ENCODE assay signal across 12 cellular contexts in genomic region chr17:82750241-82750905, GRCh38. TPM values are rescaled to one million over a fixed set of nuclear protein-coding genes. Genes with fewer than 3 reads are reported as not detected.
DNase-seq lines count a peak whose midpoint lies in the region; ATAC-seq, FAIRE-seq and TF ChIP-seq lines count a peak whose summit lies in the region.
"Had no signal": no experiment of that assay in that cellular context is flagged by ENCODE, and none has a peak within 500 bp of the region (broad histone marks: within the 10 kb centered on the region; RNA-seq: fewer than 3 reads in every experiment).

No MANE protein-coding gene starts in this region.

- H3K4me2 ChIP-seq in mammary epithelial cell (ENCODE audit: insufficient read depth, low read depth, low read length) (no peak overlapping the region), HepG2 (ENCODE audit: low read depth, low read length) (no peak overlapping the region)

- ATAC-seq in activated T-helper 17 cell treated with anti-CD3 and anti-CD28 coated beads, Interleukin-2, amount 50 U/mL, for 72 hours (replicated peaks): no peak
- no peak for ATAC-seq in HepG2
- no peak for ATAC-seq in GM19395 (IDR thresholded peaks at IDR 0.05; ENCODE audit: unreplicated experiment)
- ATAC-seq in activated CD4-positive, CD25-positive, alpha-beta regulatory T cell treated with anti-CD3 and anti-CD28 coated beads, Interleukin-2, amount 50 U/mL, for 24 hours: no peak

- TF ChIP-seq RAD21 in HepG2 (CRISPR knock-in tag; IDR thresholded peaks at IDR 0.05): no peak

- H3K27me3 ChIP-seq in mammary epithelial cell (ENCODE audit: insufficient read depth, low read length) (no peaks in the 10 kb centered on the region), HepG2 (ENCODE audit: control insufficient read depth in 1 of 2, insufficient read depth in 2 of 2, low read length in 2 of 2) (no peaks in the 10 kb centered on the region; a peak in 1 of 5 replicates), testis (no peaks in the 10 kb centered on the region)
- H3K27me3 ChIP-seq: cardiac muscle cell had no signal

- H3K9me3 ChIP-seq in mammary epithelial cell (replicated peaks; ENCODE audit: insufficient read depth, low read length) (peaks cover 3% of the 10 kb centered on the region), HepG2 (ENCODE audit: low read length) (no peaks in the 10 kb centered on the region), testis (no peaks in the 10 kb centered on the region)

- H4K20me1 ChIP-seq in mammary epithelial cell (ENCODE audit: insufficient read depth, low read length): no peaks in the 10 kb centered on the region
- no peaks in the 10 kb centered on the region for H4K20me1 ChIP-seq in HepG2 (ENCODE audit: insufficient read depth, low read length)

- H3K4me3 ChIP-seq in mammary epithelial cell (replicated peaks in 1 of 3; ENCODE audit: insufficient read depth in 1 of 3, low read depth in 2 of 3, low read length in 3 of 3): no peak overlapping the region
- no peak overlapping the region for H3K4me3 ChIP-seq in HepG2 (replicated peaks in 1 of 3; ENCODE audit: insufficient read depth in 1 of 3, low read depth in 2 of 3, low read length in 3 of 3)
- no peak overlapping the region for H3K4me3 ChIP-seq in testis

- dilution Hi-C loops in mammary epithelial cell (cut with HindIII; ENCODE audit: low sequenced_read_pairs): no loop called here

- H3K4me1 ChIP-seq in mammary epithelial cell (ENCODE audit: insufficient read depth, low read length) (peaks cover 11% of the 10 kb centered on the region), HepG2 (ENCODE audit: insufficient read depth, low read length) (peaks cover 22% of the 10 kb centered on the region), testis (peaks cover 15% of the 10 kb centered on the region)

- H3K9me3 Mint-ChIP-seq in MCF 10A (ENCODE audit: unreplicated experiment): no peaks in the 10 kb centered on the region
- H3K9me3 Mint-ChIP-seq in activated T-helper 17 cell treated with anti-CD3 and anti-CD28 coated beads, Interleukin-2, amount 50 U/mL, for 72 hours: no peaks in the 10 kb centered on the region

- TF ChIP-seq POLR2A in HepG2 (IDR thresholded peaks at IDR 0.05; ENCODE audit: insufficient read depth in 1 of 2, low read depth in 2 of 2, low read length in 2 of 2) (no peak; a peak in 1 of 4 replicates), testis (IDR thresholded peaks at IDR 0.05) (no peak), GM12892 (IDR thresholded peaks at IDR 0.05; ENCODE audit: low read depth, low read length) (no peak)

- CTCF ChIA-PET in MCF 10A (lab: Yijun Ruan, JAX): no interaction called here
- CTCF ChIA-PET in mammary epithelial cell (lab: Charles Lee; ENCODE audit: low non-redundant PET): no interaction called here
- CTCF ChIA-PET in HepG2 (lab: Yijun Ruan, JAX; ENCODE audit: low intra/inter-chr PET ratio, low total read pairs): no interaction called here

- BruUV-seq in MCF 10A (replicated peaks; lab: Mats Ljungman, UMichigan) (no TSS peak), mammary epithelial cell (replicated peaks; lab: Mats Ljungman, UMichigan) (no TSS peak), HepG2 (replicated peaks; lab: Mats Ljungman, UMichigan) (no TSS peak)

- intact Hi-C loops in MCF 10A (cut with micrococcal nuclease) (no loop called here), mammary epithelial cell (cut with micrococcal nuclease) (loop anchor here (5.0 kb wide), 2 partner anchors 33 to 53 kb away; partner anchors contain the start of genes FN3KRP and RAB40B), HepG2 (cut with micrococcal nuclease; ENCODE audit: unreplicated experiment) (loop anchor here (5.0 kb wide), 1 partner anchor 33 kb away; the partner anchor contains the start of gene FN3KRP), testis (cut with DNase I; ENCODE audit: low total_unique reads) (no loop called here)

- TF ChIP-seq CTCF in MCF 10A (IDR thresholded peaks at IDR 0.05; ENCODE audit: unreplicated experiment): no peak
- no peak for TF ChIP-seq CTCF in mammary epithelial cell (conservative IDR thresholded peaks at IDR 0.05 in 1 of 2, IDR thresholded peaks at IDR 0.05 in 1 of 2; ENCODE audit: extremely low read depth in 1 of 2, insufficient read depth in 1 of 2, low read depth in 1 of 2, low read length in 2 of 2)
- no peak for TF ChIP-seq CTCF in HepG2 (CRISPR knock-in tag; IDR thresholded peaks at IDR 0.05)
- TF ChIP-seq CTCF in testis (IDR thresholded peaks at IDR 0.05): no peak

- POLR2A ChIA-PET in MCF 10A (lab: Yijun Ruan, JAX) (no interaction called here), HepG2 (lab: Yijun Ruan, JAX) (interaction anchor here (0.9 kb wide), 1 partner anchor 15 kb away, joined by 3 read pairs; the partner anchor contains the start of gene FN3K)

- no peaks in the 10 kb centered on the region for H3K27me3 Mint-ChIP-seq in MCF 10A (ENCODE audit: insufficient read depth, unreplicated experiment)
- H3K27me3 Mint-ChIP-seq in activated T-helper 17 cell treated with anti-CD3 and anti-CD28 coated beads, Interleukin-2, amount 50 U/mL, for 72 hours: no peaks in the 10 kb centered on the region

- no peak overlapping the region for H3K27ac Mint-ChIP-seq in MCF 10A (ENCODE audit: low read depth, unreplicated experiment)
- no peak overlapping the region for H3K27ac Mint-ChIP-seq in activated T-helper 17 cell treated with anti-CD3 and anti-CD28 coated beads, Interleukin-2, amount 50 U/mL, for 72 hours

- no peak overlapping the region for H3K9ac ChIP-seq in mammary epithelial cell (ENCODE audit: insufficient read depth, low read length)
- H3K9ac ChIP-seq in HepG2 (ENCODE audit: insufficient read depth, low read depth, low read length): no peak overlapping the region

- H3K36me3 ChIP-seq in mammary epithelial cell (ENCODE audit: insufficient read depth, low read length): no peaks in the 10 kb centered on the region
- H3K36me3 ChIP-seq in HepG2 (replicated peaks in 1 of 2; ENCODE audit: control insufficient read depth in 1 of 2, insufficient read depth in 2 of 2, low read length in 2 of 2): no peaks in the 10 kb centered on the region; a peak in 2 of 5 replicates
- H3K36me3 ChIP-seq in testis (ENCODE audit: low read depth, missing control alignments): no peaks in the 10 kb centered on the region
- H3K36me3 ChIP-seq: cardiac muscle cell had no signal

- 85% methylated on average over 15 of the region's 40 CpGs for WGBS in mammary epithelial cell (ENCODE audit: low coverage, missing lambda C conversion rate)
- WGBS in HepG2 (ENCODE audit: low lambda C conversion rate): 97% methylated on average over 40 of the region's 40 CpGs
- 67 to 72% methylated on average over 22 to 40 of the region's 40 CpGs for WGBS in testis, 2 donors

- peaks cover 30% of the 10 kb centered on the region for H3K79me2 ChIP-seq in mammary epithelial cell (ENCODE audit: insufficient read depth, low read length)
- H3K79me2 ChIP-seq in HepG2 (ENCODE audit: insufficient read depth, low read length): peaks cover 14% of the 10 kb centered on the region

- no peaks in the 10 kb centered on the region for H3K4me1 Mint-ChIP-seq in MCF 10A (ENCODE audit: insufficient read depth, unreplicated experiment)
- H3K4me1 Mint-ChIP-seq in activated T-helper 17 cell treated with anti-CD3 and anti-CD28 coated beads, Interleukin-2, amount 50 U/mL, for 72 hours: peaks cover 7% of the 10 kb centered on the region

- no peak overlapping the region for H2AFZ ChIP-seq in mammary epithelial cell (ENCODE audit: low read depth, low read length)
- H2AFZ ChIP-seq in HepG2 (ENCODE audit: low read length): no peak overlapping the region

- FAIRE-seq in HepG2 (lab: Jason Lieb, UNC) (no peak), GM12892 (lab: Jason Lieb, UNC) (no peak)

- DNase-seq in MCF 10A (ENCODE audit: unreplicated experiment): no peak
- no peak for DNase-seq in mammary epithelial cell
- no peak for DNase-seq in HepG2 (ENCODE audit: low spot score)
- DNase-seq in testis: peak; percentile 23
- DNase-seq in GM12892 (ENCODE audit: insufficient read length): no peak
- DNase-seq: NCI-H1105; stimulated activated CD4-positive, alpha-beta T cell treated with anti-CD3 and anti-CD28 coated beads, Interleukin-4, amount 100 ng/mL, for 24 hours; stimulated activated naive CD4-positive, alpha-beta T cell treated with Interleukin-2 at 50 U/mL for 16 hours had no signal

- H3K36me3 Mint-ChIP-seq in MCF 10A (ENCODE audit: insufficient read depth, unreplicated experiment): peaks cover 4% of the 10 kb centered on the region
- H3K36me3 Mint-ChIP-seq in activated T-helper 17 cell treated with anti-CD3 and anti-CD28 coated beads, Interleukin-2, amount 50 U/mL, for 72 hours (ENCODE audit: low read depth): peaks cover under 1% of the 10 kb centered on the region

- no peak overlapping the region for H3K27ac ChIP-seq in mammary epithelial cell (ENCODE audit: insufficient read depth, low read depth, low read length)
- peak overlapping the region; percentile 42 for H3K27ac ChIP-seq in HepG2 (ENCODE audit: extremely low read length, insufficient read depth, low read length)
- no peak overlapping the region for H3K27ac ChIP-seq in testis
- H3K27ac ChIP-seq: cardiac muscle cell had no signal

- in situ Hi-C loops in mammary epithelial cell (cut with MboI; ENCODE audit: low sequenced_read_pairs in 2 of 2) (loop anchor here in 1 of 2 donors (10.0 kb wide), 1 partner anchor 96 kb away; no protein-coding TSS in a partner anchor), HepG2 (cut with HindIII; ENCODE audit: extremely low pct_ligation_motif_present, low pct_unique_long_range_greater_than_20kb) (loop anchor here (5.0 kb wide), 1 partner anchor 33 kb away; the partner anchor contains the start of gene FN3KRP)

- H3K4me3 Mint-ChIP-seq in MCF 10A (ENCODE audit: unreplicated experiment): peak overlapping the region; percentile 14
- peak overlapping the region; percentile 42 for H3K4me3 Mint-ChIP-seq in activated T-helper 17 cell treated with anti-CD3 and anti-CD28 coated beads, Interleukin-2, amount 50 U/mL, for 72 hours

- TF ChIP-seq EP300 in HepG2 (IDR thresholded peaks at IDR 0.05; ENCODE audit: low read depth in 2 of 2, low read length in 2 of 2): no peak
- no peak for TF ChIP-seq EP300 in HepG2 (CRISPR knock-in tag; IDR thresholded peaks at IDR 0.05; ENCODE audit: borderline replicate concordance)

RNA-seq across cellular contexts. Expression of gene TBCD, which starts 1.5 kb away (rescaled TPM):
- total RNA-seq in MCF 10A (2022): 66.8 and 76.2 TPM in 2 replicates
- total RNA-seq in mammary epithelial cell: 10 to 100 TPM; 28.7 to 90.9 TPM
- 69.5 TPM for polyA plus RNA-seq in mammary epithelial cell
- 80.5 TPM for polyA minus RNA-seq in mammary epithelial cell
- 100 to 1,000 TPM; 111 to 139 TPM for total RNA-seq in activated T-helper 17 cell treated with anti-CD3 and anti-CD28 coated beads, Interleukin-2, amount 50 U/mL, for 72 hours
- total RNA-seq in HepG2 (2016; rRNA removed; fragmentation: Illumina TruSeq; extraction: Trizol): 33.9 and 49.6 TPM in 2 replicates
- 98.6 and 103 TPM in 2 replicates for total RNA-seq in HepG2 (2016; cell fraction: cytosol; rRNA removed; fragmentation: Illumina TruSeq; extraction: Trizol; ENCODE audit: low read depth)
- total RNA-seq in HepG2 (2016; cell fraction: insoluble cytoplasmic fraction; rRNA removed; fragmentation: Illumina TruSeq; extraction: Trizol): 32.6 and 40.4 TPM in 2 replicates
- 28.6 and 30.6 TPM in 2 replicates for total RNA-seq in HepG2 (2016; cell fraction: membrane; rRNA removed; fragmentation: Illumina TruSeq; extraction: Trizol)
- 44.9 and 51.2 TPM in 2 replicates for total RNA-seq in HepG2 (2016; cell fraction: nucleus; rRNA removed; fragmentation: Illumina TruSeq; extraction: Trizol)
- polyA plus RNA-seq in HepG2 (2011; rRNA removed): 54.8 and 58.7 TPM in 2 replicates
- polyA plus RNA-seq in HepG2 (2011; cell fraction: cytosol; rRNA removed): 29.1 and 46.9 TPM in 2 replicates
- polyA plus RNA-seq in HepG2 (2011; cell fraction: nucleus; rRNA removed): 327 and 449 TPM in 2 replicates
- 37.3 and 41.7 TPM in 2 replicates for polyA plus RNA-seq in HepG2 (2012)
- polyA plus RNA-seq in HepG2 (2016; cell fraction: cytosol; fragmentation: Illumina TruSeq; extraction: Trizol; ENCODE audit: low read depth): 3.7 and 4.9 TPM in 2 replicates
- polyA plus RNA-seq in HepG2 (2016; cell fraction: insoluble cytoplasmic fraction; fragmentation: Illumina TruSeq; extraction: Trizol; ENCODE audit: low read depth): 39.7 and 51.2 TPM in 2 replicates
- 5.6 and 6.8 TPM in 2 replicates for polyA plus RNA-seq in HepG2 (2016; cell fraction: membrane; fragmentation: Illumina TruSeq; extraction: Trizol; ENCODE audit: low read depth)
- polyA plus RNA-seq in HepG2 (2016; cell fraction: nucleus; fragmentation: Illumina TruSeq; extraction: Trizol; ENCODE audit: insufficient read depth, low read depth): 140 and 151 TPM in 2 replicates
- 67.0 and 125 TPM in 2 replicates for polyA minus RNA-seq in HepG2 (2011; rRNA and poly(A)+ RNA removed; ENCODE audit: low replicate concordance)
- 38.0 and 45.2 TPM in 2 replicates for polyA minus RNA-seq in HepG2 (2011; cell fraction: cytosol; rRNA and poly(A)+ RNA removed)
- polyA minus RNA-seq in HepG2 (2011; cell fraction: nucleus; rRNA and poly(A)+ RNA removed): 51.1 and 51.6 TPM in 2 replicates
- total RNA-seq in testis: 100 to 1,000 TPM; 115 to 128 TPM
- 81.2 TPM for polyA plus RNA-seq in testis (ENCODE audit: insufficient read depth, low read depth, low replicate concordance)
- 40.0 TPM for polyA plus RNA-seq in GM12892 (2012; ENCODE audit: missing spikeins)

RNA-seq across cellular contexts. Expression of gene FN3K, which starts 15.0 kb away (rescaled TPM):
- total RNA-seq in MCF 10A (2022): 1.3 and 4.0 TPM in 2 replicates
- total RNA-seq in mammary epithelial cell: 1 to 10 TPM; 2.2 to 4.2 TPM
- polyA plus RNA-seq in mammary epithelial cell: 0.14 TPM
- polyA minus RNA-seq in mammary epithelial cell: not detected
- total RNA-seq in activated T-helper 17 cell treated with anti-CD3 and anti-CD28 coated beads, Interleukin-2, amount 50 U/mL, for 72 hours: 1 to 10 TPM; 5.3 to 6.1 TPM
- 12.2 and 22.0 TPM in 2 replicates for total RNA-seq in HepG2 (2016; rRNA removed; fragmentation: Illumina TruSeq; extraction: Trizol)
- total RNA-seq in HepG2 (2016; cell fraction: cytosol; rRNA removed; fragmentation: Illumina TruSeq; extraction: Trizol; ENCODE audit: low read depth): 9.6 and 10.3 TPM in 2 replicates
- 12.7 and 23.9 TPM in 2 replicates for total RNA-seq in HepG2 (2016; cell fraction: insoluble cytoplasmic fraction; rRNA removed; fragmentation: Illumina TruSeq; extraction: Trizol)
- 17.0 and 17.4 TPM in 2 replicates for total RNA-seq in HepG2 (2016; cell fraction: membrane; rRNA removed; fragmentation: Illumina TruSeq; extraction: Trizol)
- 29.1 and 32.3 TPM in 2 replicates for total RNA-seq in HepG2 (2016; cell fraction: nucleus; rRNA removed; fragmentation: Illumina TruSeq; extraction: Trizol)
- polyA plus RNA-seq in HepG2 (2011; rRNA removed): 3.5 and 5.7 TPM in 2 replicates
- polyA plus RNA-seq in HepG2 (2011; cell fraction: cytosol; rRNA removed): 1.9 and 2.0 TPM in 2 replicates
- 27.8 and 27.9 TPM in 2 replicates for polyA plus RNA-seq in HepG2 (2011; cell fraction: nucleus; rRNA removed)
- polyA plus RNA-seq in HepG2 (2012): 48.6 and 58.1 TPM in 2 replicates
- 21.3 and 21.5 TPM in 2 replicates for polyA plus RNA-seq in HepG2 (2016; cell fraction: cytosol; fragmentation: Illumina TruSeq; extraction: Trizol; ENCODE audit: low read depth)
- 52.3 and 61.0 TPM in 2 replicates for polyA plus RNA-seq in HepG2 (2016; cell fraction: insoluble cytoplasmic fraction; fragmentation: Illumina TruSeq; extraction: Trizol; ENCODE audit: low read depth)
- 23.7 and 26.9 TPM in 2 replicates for polyA plus RNA-seq in HepG2 (2016; cell fraction: membrane; fragmentation: Illumina TruSeq; extraction: Trizol; ENCODE audit: low read depth)
- polyA plus RNA-seq in HepG2 (2016; cell fraction: nucleus; fragmentation: Illumina TruSeq; extraction: Trizol; ENCODE audit: insufficient read depth, low read depth): 78.1 and 80.9 TPM in 2 replicates
- polyA minus RNA-seq in HepG2 (2011; rRNA and poly(A)+ RNA removed; ENCODE audit: low replicate concordance): 1.6 and 9.2 TPM in 2 replicates
- 17.1 and 26.0 TPM in 2 replicates for polyA minus RNA-seq in HepG2 (2011; cell fraction: cytosol; rRNA and poly(A)+ RNA removed)
- 24.3 and 29.1 TPM in 2 replicates for polyA minus RNA-seq in HepG2 (2011; cell fraction: nucleus; rRNA and poly(A)+ RNA removed)
- total RNA-seq in testis: 10 to 100 TPM; 29.7 to 31.7 TPM
- polyA plus RNA-seq in testis (ENCODE audit: insufficient read depth, low read depth, low replicate concordance): 12.4 TPM
- 0.21 TPM for polyA plus RNA-seq in GM12892 (2012; ENCODE audit: missing spikeins)

RNA-seq across cellular contexts. Expression of gene FN3KRP, which starts 33.9 kb away (rescaled TPM):
- total RNA-seq in MCF 10A (2022) (21.5 and 24.4 TPM in 2 replicates), mammary epithelial cell (10 to 100 TPM; 16.7 to 44.5 TPM), HepG2 (2016; rRNA removed; fragmentation: Illumina TruSeq; extraction: Trizol) (28.2 and 36.1 TPM in 2 replicates), testis (10 to 100 TPM; 26.9 to 29.3 TPM)
- polyA plus RNA-seq in mammary epithelial cell (27.2 TPM), HepG2 (2011; rRNA removed) (22.1 and 22.4 TPM in 2 replicates), testis (ENCODE audit: insufficient read depth, low read depth, low replicate concordance) (30.2 TPM)
- polyA minus RNA-seq in mammary epithelial cell: 52.6 TPM
- 10 to 100 TPM; 45.8 to 47.4 TPM for total RNA-seq in activated T-helper 17 cell treated with anti-CD3 and anti-CD28 coated beads, Interleukin-2, amount 50 U/mL, for 72 hours
- total RNA-seq in HepG2 (2016; cell fraction: cytosol; rRNA removed; fragmentation: Illumina TruSeq; extraction: Trizol; ENCODE audit: low read depth): 5.3 and 7.1 TPM in 2 replicates
- 27.6 and 34.8 TPM in 2 replicates for total RNA-seq in HepG2 (2016; cell fraction: insoluble cytoplasmic fraction; rRNA removed; fragmentation: Illumina TruSeq; extraction: Trizol)
- total RNA-seq in HepG2 (2016; cell fraction: membrane; rRNA removed; fragmentation: Illumina TruSeq; extraction: Trizol): 17.5 and 18.4 TPM in 2 replicates
- total RNA-seq in HepG2 (2016; cell fraction: nucleus; rRNA removed; fragmentation: Illumina TruSeq; extraction: Trizol): 16.5 and 21.0 TPM in 2 replicates
- polyA plus RNA-seq in HepG2 (2011; cell fraction: cytosol; rRNA removed): 17.7 and 18.3 TPM in 2 replicates
- polyA plus RNA-seq in HepG2 (2011; cell fraction: nucleus; rRNA removed): 34.0 and 36.3 TPM in 2 replicates
- 27.4 and 37.9 TPM in 2 replicates for polyA plus RNA-seq in HepG2 (2012)
- polyA plus RNA-seq in HepG2 (2016; cell fraction: cytosol; fragmentation: Illumina TruSeq; extraction: Trizol; ENCODE audit: low read depth): 6.9 and 7.2 TPM in 2 replicates
- polyA plus RNA-seq in HepG2 (2016; cell fraction: insoluble cytoplasmic fraction; fragmentation: Illumina TruSeq; extraction: Trizol; ENCODE audit: low read depth): 54.4 and 62.2 TPM in 2 replicates
- 14.4 and 14.9 TPM in 2 replicates for polyA plus RNA-seq in HepG2 (2016; cell fraction: membrane; fragmentation: Illumina TruSeq; extraction: Trizol; ENCODE audit: low read depth)
- polyA plus RNA-seq in HepG2 (2016; cell fraction: nucleus; fragmentation: Illumina TruSeq; extraction: Trizol; ENCODE audit: insufficient read depth, low read depth): 57.5 and 59.5 TPM in 2 replicates
- 13.3 and 23.3 TPM in 2 replicates for polyA minus RNA-seq in HepG2 (2011; rRNA and poly(A)+ RNA removed; ENCODE audit: low replicate concordance)
- 11.0 and 11.2 TPM in 2 replicates for polyA minus RNA-seq in HepG2 (2011; cell fraction: cytosol; rRNA and poly(A)+ RNA removed)
- polyA minus RNA-seq in HepG2 (2011; cell fraction: nucleus; rRNA and poly(A)+ RNA removed): 9.8 and 12.2 TPM in 2 replicates
- polyA plus RNA-seq in GM12892 (2012; ENCODE audit: missing spikeins): 31.9 TPM

RNA-seq across cellular contexts. Expression of gene RAB40B, which starts 51.9 kb away (rescaled TPM):
- total RNA-seq in MCF 10A (2022) (5.9 and 6.3 TPM in 2 replicates), mammary epithelial cell (10 to 100 TPM; 13.3 to 17.8 TPM), HepG2 (2016; rRNA removed; fragmentation: Illumina TruSeq; extraction: Trizol) (4.4 and 6.2 TPM in 2 replicates), testis (10 to 100 TPM in 1 of 2 donors, 1 to 10 TPM in 1; 9.4 to 16.4 TPM)
- polyA plus RNA-seq in mammary epithelial cell (16.5 TPM), HepG2 (2011; rRNA removed) (6.5 and 7.2 TPM in 2 replicates), testis (ENCODE audit: insufficient read depth, low read depth, low replicate concordance) (13.5 TPM)
- polyA minus RNA-seq in mammary epithelial cell: 10.5 TPM
- 1 to 10 TPM; 1.1 to 2.0 TPM for total RNA-seq in activated T-helper 17 cell treated with anti-CD3 and anti-CD28 coated beads, Interleukin-2, amount 50 U/mL, for 72 hours
- 8.6 and 11.9 TPM in 2 replicates for total RNA-seq in HepG2 (2016; cell fraction: cytosol; rRNA removed; fragmentation: Illumina TruSeq; extraction: Trizol; ENCODE audit: low read depth)
- 6.2 and 7.4 TPM in 2 replicates for total RNA-seq in HepG2 (2016; cell fraction: insoluble cytoplasmic fraction; rRNA removed; fragmentation: Illumina TruSeq; extraction: Trizol)
- total RNA-seq in HepG2 (2016; cell fraction: membrane; rRNA removed; fragmentation: Illumina TruSeq; extraction: Trizol): 18.5 and 22.6 TPM in 2 replicates
- 3.7 TPM in 2 replicates for total RNA-seq in HepG2 (2016; cell fraction: nucleus; rRNA removed; fragmentation: Illumina TruSeq; extraction: Trizol)
- 5.7 and 9.9 TPM in 2 replicates for polyA plus RNA-seq in HepG2 (2011; cell fraction: cytosol; rRNA removed)
- polyA plus RNA-seq in HepG2 (2011; cell fraction: nucleus; rRNA removed): 10.8 and 12.6 TPM in 2 replicates
- 6.2 and 7.3 TPM in 2 replicates for polyA plus RNA-seq in HepG2 (2012)
- 25.0 and 26.7 TPM in 2 replicates for polyA plus RNA-seq in HepG2 (2016; cell fraction: cytosol; fragmentation: Illumina TruSeq; extraction: Trizol; ENCODE audit: low read depth)
- 7.0 and 7.6 TPM in 2 replicates for polyA plus RNA-seq in HepG2 (2016; cell fraction: insoluble cytoplasmic fraction; fragmentation: Illumina TruSeq; extraction: Trizol; ENCODE audit: low read depth)
- 27.5 and 28.9 TPM in 2 replicates for polyA plus RNA-seq in HepG2 (2016; cell fraction: membrane; fragmentation: Illumina TruSeq; extraction: Trizol; ENCODE audit: low read depth)
- 8.7 and 12.0 TPM in 2 replicates for polyA plus RNA-seq in HepG2 (2016; cell fraction: nucleus; fragmentation: Illumina TruSeq; extraction: Trizol; ENCODE audit: insufficient read depth, low read depth)
- 3.1 and 8.9 TPM in 2 replicates for polyA minus RNA-seq in HepG2 (2011; rRNA and poly(A)+ RNA removed; ENCODE audit: low replicate concordance)
- 1.4 and 3.2 TPM in 2 replicates for polyA minus RNA-seq in HepG2 (2011; cell fraction: cytosol; rRNA and poly(A)+ RNA removed)
- polyA minus RNA-seq in HepG2 (2011; cell fraction: nucleus; rRNA and poly(A)+ RNA removed): 2.7 TPM in 2 replicates
- 1.4 TPM for polyA plus RNA-seq in GM12892 (2012; ENCODE audit: missing spikeins)

Comparison
In these comparisons a context has a peak if more than half of its experiments do, and no peak if none do; other contexts are left out.
1. intact Hi-C loops: an anchor here in mammary epithelial cell (5.0 kb wide) and HepG2 (5.0 kb wide); none called in MCF 10A and testis.